ENCODE assay signal across 8 cellular contexts in the genomic region with DNA sequence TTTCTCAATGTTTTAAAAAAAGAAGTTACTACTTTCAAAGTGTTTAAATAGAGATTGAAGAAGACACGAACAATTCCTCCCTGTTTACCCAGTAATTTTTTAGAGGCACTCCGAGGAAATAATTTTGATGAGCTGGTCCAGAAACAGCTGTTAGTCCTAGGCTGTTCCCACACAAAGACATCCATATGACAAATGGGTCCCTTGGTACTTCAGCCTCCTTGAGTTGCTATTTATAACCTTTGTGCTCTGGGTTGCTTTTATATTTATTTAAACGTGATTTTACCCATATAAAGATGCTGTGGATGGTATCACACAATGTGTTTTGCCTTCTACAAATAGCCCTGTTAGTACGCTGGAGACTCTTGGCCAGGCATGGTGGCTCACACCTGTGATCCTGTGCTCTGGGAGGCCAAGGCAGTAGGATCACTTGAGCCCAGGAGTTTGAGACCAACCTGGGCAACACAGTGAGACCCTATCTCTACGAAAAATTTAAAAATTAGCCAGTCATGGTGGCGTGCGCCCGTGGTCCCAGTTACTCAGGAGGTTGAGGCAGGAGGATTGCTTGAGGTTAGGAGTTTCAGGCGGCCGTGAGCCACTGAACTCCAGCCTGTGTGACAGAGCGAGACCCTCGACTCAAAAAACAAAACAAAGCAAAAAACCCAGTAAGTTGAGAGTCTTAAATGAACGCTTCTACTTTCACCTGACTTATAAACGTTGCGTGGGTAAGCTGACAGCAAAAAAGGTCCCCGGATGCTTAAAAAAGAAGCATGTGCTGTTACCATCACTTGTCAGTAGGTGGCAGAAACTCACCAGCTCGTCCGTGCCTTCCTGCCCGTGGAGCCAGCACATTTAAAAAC. TPM values are rescaled to one million over a fixed set of nuclear protein-coding genes. Genes with fewer than 3 reads are reported as not detected.
A peak's percentile ranks its signal among the peaks of the same experiment; 100 is the strongest.
DNase-seq lines count a peak whose midpoint lies in the region; ATAC-seq and TF ChIP-seq lines count a peak whose summit lies in the region.

No MANE protein-coding gene starts in this region.

- BruUV-seq in Calu3 (replicated peaks; lab: Mats Ljungman, UMichigan) = no TSS peak

- H3K27me3 Mint-ChIP-seq in Calu3 (ENCODE audit: unreplicated experiment) = no peaks in the 10 kb centered on the region

- intact Hi-C loops in Calu3 (cut with micrococcal nuclease; ENCODE audit: unreplicated experiment) = loop anchor here (1.0 to 10.0 kb wide), 6 partner anchors 72 to 319 kb away; no protein-coding TSS in a partner anchor

- H3K4me3 Mint-ChIP-seq in Calu3 (ENCODE audit: low read depth, unreplicated experiment) = no peak overlapping the region

- H3K4me1 Mint-ChIP-seq in Calu3 (ENCODE audit: low read depth, unreplicated experiment) = peaks cover 29% of the 10 kb centered on the region

- no peaks in the 10 kb centered on the region for H3K9me3 Mint-ChIP-seq in Calu3 (ENCODE audit: low read depth, unreplicated experiment)

- CTCF ChIA-PET in Calu3 (lab: Charles Lee) = interaction anchor here (0.7 to 4.4 kb wide), 20 partner anchors 9 to 368 kb away, joined by 3 to 133 read pairs (median 5); no protein-coding TSS in a partner anchor

- ATAC-seq in HG02759 (IDR thresholded peaks at IDR 0.05; ENCODE audit: unreplicated experiment) (peak; percentile 36), GM18519 (IDR thresholded peaks at IDR 0.05; ENCODE audit: low FRiP score, unreplicated experiment) (no peak)
- ATAC-seq in activated CD4-positive, CD25-positive, alpha-beta regulatory T cell treated with anti-CD3 and anti-CD28 coated beads, Interleukin-2, amount 50 U/mL, for 24 hours = peak; percentile 53 to 55

- DNase-seq in Calu3 (peak; percentile 81), NCI-H226 (peak; percentile 49), cerebellum (ENCODE audit: low spot score) (peak; percentile 57), left kidney (ENCODE audit: low read depth, low spot score) (peak; percentile 85)
- peak; percentile 80 for DNase-seq in stimulated activated CD4-positive, alpha-beta T cell treated with anti-CD3 and anti-CD28 coated beads, Interleukin-4, amount 100 ng/mL, for 24 hours

- H3K27ac Mint-ChIP-seq in Calu3 (ENCODE audit: unreplicated experiment) = no peak overlapping the region

- peak; percentile 94 for TF ChIP-seq CTCF in Calu3 (IDR thresholded peaks at IDR 0.05; ENCODE audit: unreplicated experiment)

- no peaks in the 10 kb centered on the region for H3K36me3 Mint-ChIP-seq in Calu3 (ENCODE audit: insufficient read depth, unreplicated experiment)

RNA-seq across cellular contexts. Expression of a gene that starts 56.9 kb away (rescaled TPM):
- total RNA-seq in Calu3 (2022) = not detected in 2 replicates
- not detected for total RNA-seq in cerebellum
